1 cellular context compared by ENCODE assay signal in genomic region chr22:19774628-19775027, GRCh38.
TF ChIP-seq lines count a peak whose summit lies in the region.

No MANE protein-coding gene starts in this region.

TF ChIP-seq in K562, 482 proteins besides CTCF, POLR2A, EP300 and RAD21 (continued from another document and continues in another):
- no peak for TF ChIP-seq ZBTB49 (CRISPR knock-in tag; IDR thresholded peaks at IDR 0.05; ENCODE audit: borderline replicate concordance)
- no peak for TF ChIP-seq MEF2A (IDR thresholded peaks at IDR 0.05; ENCODE audit: control insufficient read depth, low read depth, low read length)
- TF ChIP-seq ZNF274 (IDR thresholded peaks at IDR 0.05; ENCODE audit: borderline replicate concordance, low read depth, low read length), result no peak
- TF ChIP-seq TCF7L2 (IDR thresholded peaks at IDR 0.05; ENCODE audit: low read depth, low read length), result no peak
- TF ChIP-seq TSC22D4 (tag; IDR thresholded peaks at IDR 0.05), result peak; percentile 66; the same call in 1 of the 2 replicates
- no peak for TF ChIP-seq HDAC3 (IDR thresholded peaks at IDR 0.05; ENCODE audit: borderline replicate concordance, partially characterized antibody)
- no peak for TF ChIP-seq ZNF263 (CRISPR knock-in tag; IDR thresholded peaks at IDR 0.05; ENCODE audit: borderline replicate concordance)
- TF ChIP-seq ERF (CRISPR knock-in tag; IDR thresholded peaks at IDR 0.05), result no peak
- TF ChIP-seq CEBPZ (IDR thresholded peaks at IDR 0.05; ENCODE audit: borderline replicate concordance, low read depth, low read length), result no peak
- TF ChIP-seq HNRNPLL (IDR thresholded peaks at IDR 0.05; ENCODE audit: low read depth, low read length, poor library complexity, severe bottlenecking), result peak; percentile 4
- TF ChIP-seq ZNF23 (CRISPR knock-in tag; IDR thresholded peaks at IDR 0.05), result no peak
- no peak for TF ChIP-seq NBN (IDR thresholded peaks at IDR 0.05; ENCODE audit: low read depth)
- TF ChIP-seq ZNF354B (CRISPR knock-in tag; IDR thresholded peaks at IDR 0.05), result no peak
- no peak for TF ChIP-seq XRCC5 (IDR thresholded peaks at IDR 0.05; ENCODE audit: low read depth, low read length)
- no peak for TF ChIP-seq MYBL2 (IDR thresholded peaks at IDR 0.05; ENCODE audit: low read depth)
- TF ChIP-seq MYBL2 (CRISPR knock-in tag; IDR thresholded peaks at IDR 0.05; ENCODE audit: borderline replicate concordance), result no peak
- TF ChIP-seq ZFX (CRISPR knock-in tag; IDR thresholded peaks at IDR 0.05), result no peak
- no peak for TF ChIP-seq PHB2 (IDR thresholded peaks at IDR 0.05; ENCODE audit: low read depth)
- no peak for TF ChIP-seq SMAD1 (IDR thresholded peaks at IDR 0.05; ENCODE audit: low read depth, low read length, partially characterized antibody)
- no peak for TF ChIP-seq PTTG1 (tag; IDR thresholded peaks at IDR 0.05; ENCODE audit: low read depth)
- no peak for TF ChIP-seq TAF15 (IDR thresholded peaks at IDR 0.05; ENCODE audit: low read depth, low read length)
- no peak for TF ChIP-seq ZNF589 (CRISPR knock-in tag; IDR thresholded peaks at IDR 0.05; ENCODE audit: low read depth)
- no peak for TF ChIP-seq SMARCB1 (IDR thresholded peaks at IDR 0.05; ENCODE audit: insufficient read length, low read depth)
- no peak for TF ChIP-seq POLR2B (IDR thresholded peaks at IDR 0.05; ENCODE audit: low read depth, partially characterized antibody)
- no peak for TF ChIP-seq UBTF (IDR thresholded peaks at IDR 0.05; ENCODE audit: borderline replicate concordance in 1 of 2, low read depth in 2 of 2, low read length in 2 of 2)
- peak; percentile 14 for TF ChIP-seq KDM5B (IDR thresholded peaks at IDR 0.05; ENCODE audit: insufficient replicate concordance, low read depth, low read length)
- TF ChIP-seq MAFF (IDR thresholded peaks at IDR 0.05; ENCODE audit: low read length), result no peak
- TF ChIP-seq SREBF2 (CRISPR knock-in tag; IDR thresholded peaks at IDR 0.05), result no peak
- TF ChIP-seq ATF2 (CRISPR knock-in tag; IDR thresholded peaks at IDR 0.05), result no peak
- no peak for TF ChIP-seq TRIM28 (IDR thresholded peaks at IDR 0.05)
- no peak for TF ChIP-seq POU5F1 (IDR thresholded peaks at IDR 0.05; ENCODE audit: borderline replicate concordance, low read depth, low read length, partially characterized antibody)
- TF ChIP-seq OTX1 (CRISPR knock-in tag; IDR thresholded peaks at IDR 0.05), result 0 out of 2 replicates have a peak, but pooled peaks have one; percentile 47
- TF ChIP-seq ZC3H8 (IDR thresholded peaks at IDR 0.05), result no peak
- TF ChIP-seq PRPF4 (IDR thresholded peaks at IDR 0.05; ENCODE audit: insufficient read depth, low read depth, low read length, poor library complexity, severe bottlenecking), result no peak
- no peak for TF ChIP-seq RNF2 (IDR thresholded peaks at IDR 0.05)
- TF ChIP-seq ZNF79 (CRISPR knock-in tag; IDR thresholded peaks at IDR 0.05; ENCODE audit: low read depth), result no peak
- peak; percentile 80; the same call in 1 of the 2 replicates for TF ChIP-seq HDAC6 (IDR thresholded peaks at IDR 0.05; ENCODE audit: low read depth, low read length)
- no peak for TF ChIP-seq TCFL5 (CRISPR knock-in tag; conservative IDR thresholded peaks at IDR 0.05)
- 0 out of 2 replicates have a peak, but pooled peaks have one; percentile 45 for TF ChIP-seq ZNF830 (CRISPR knock-in tag; IDR thresholded peaks at IDR 0.05)
- TF ChIP-seq EGR1 (conservative IDR thresholded peaks at IDR 0.05), result no peak
- TF ChIP-seq ZNF280A (IDR thresholded peaks at IDR 0.05; ENCODE audit: low read depth, partially characterized antibody), result no peak
- no peak for TF ChIP-seq HIVEP1 (CRISPR knock-in tag; IDR thresholded peaks at IDR 0.05)
- no peak for TF ChIP-seq ZNF639 (CRISPR knock-in tag; conservative IDR thresholded peaks at IDR 0.05 in 1 of 2, IDR thresholded peaks at IDR 0.05 in 1 of 2)
- no peak for TF ChIP-seq RFX5 (IDR thresholded peaks at IDR 0.05; ENCODE audit: low read depth, low read length)
- no peak for TF ChIP-seq ZNF280B (CRISPR knock-in tag; IDR thresholded peaks at IDR 0.05)
- TF ChIP-seq WHSC1 (IDR thresholded peaks at IDR 0.05; ENCODE audit: low read length), result peak; percentile 89
- TF ChIP-seq BCL6 (CRISPR knock-in tag; IDR thresholded peaks at IDR 0.05), result no peak
- no peak for TF ChIP-seq ETS1 (conservative IDR thresholded peaks at IDR 0.05; ENCODE audit: control insufficient read depth, low read depth, low read length)
- TF ChIP-seq NCOA4 (IDR thresholded peaks at IDR 0.05; ENCODE audit: partially characterized antibody), result no peak
- TF ChIP-seq GABPA (tag; conservative IDR thresholded peaks at IDR 0.05; ENCODE audit: low read depth), result no peak
- no peak for TF ChIP-seq CBX1 (IDR thresholded peaks at IDR 0.05; ENCODE audit: low read depth)
- 0 out of 2 replicates have a peak, but pooled peaks have one; percentile 39 for TF ChIP-seq HMGXB4 (CRISPR knock-in tag; IDR thresholded peaks at IDR 0.05)
- TF ChIP-seq HMGN3 (IDR thresholded peaks at IDR 0.05; ENCODE audit: borderline replicate concordance, extremely low read depth, insufficient read length, low read depth, low read length), result no peak
